ENCODE assay signal across 13 cellular contexts in genomic region chr12:69685810-69686209, GRCh38. TPM values are rescaled to one million over a fixed set of nuclear protein-coding genes. Genes with fewer than 3 reads are reported as not detected.
DNase-seq lines count a peak whose midpoint lies in the region; ATAC-seq and TF ChIP-seq lines count a peak whose summit lies in the region.
"Had no signal": no experiment of that assay in that cellular context is flagged by ENCODE, and none has a peak within 500 bp of the region (broad histone marks: within the 10 kb centered on the region; RNA-seq: fewer than 3 reads in every experiment).

No MANE protein-coding gene starts in this region.

- H3K4me1 Mint-ChIP-seq in T-helper 2 cell treated with Interferon-gamma antibody and Interleukin-4, amounts not matched to agents 5 μg/mL and 100 μg/mL, for 36 hours (ENCODE audit: low read depth), result peaks cover 8% of the 10 kb centered on the region
- H3K4me1 Mint-ChIP-seq: natural killer cell had no signal

- no peaks in the 10 kb centered on the region for H3K27me3 ChIP-seq in mammary epithelial cell (ENCODE audit: insufficient read depth, low read length)
- no peaks in the 10 kb centered on the region for H3K27me3 ChIP-seq in testis
- H3K27me3 ChIP-seq: esophagus muscularis mucosa had no signal

- BruUV-seq in mammary epithelial cell (replicated peaks; lab: Mats Ljungman, UMichigan), result no TSS peak

- no peaks in the 10 kb centered on the region for H3K36me3 ChIP-seq in mammary epithelial cell (ENCODE audit: insufficient read depth, low read length)
- H3K36me3 ChIP-seq in testis (ENCODE audit: low read depth, missing control alignments), result no peaks in the 10 kb centered on the region
- H3K36me3 ChIP-seq: esophagus muscularis mucosa had no signal

- peak; percentile 73 to 83 for ATAC-seq in activated naive CD4-positive, alpha-beta T cell treated with anti-CD3 and anti-CD28 coated beads, Interleukin-2, amount 50 U/mL, for 72 hours
- peak; percentile 76 for ATAC-seq in HG03342 (IDR thresholded peaks at IDR 0.05; ENCODE audit: unreplicated experiment)
- ATAC-seq: K562, natural killer cell had no signal

- no peak overlapping the region for H3K4me2 ChIP-seq in mammary epithelial cell (ENCODE audit: insufficient read depth, low read depth, low read length)

- no peak overlapping the region for H3K9ac ChIP-seq in mammary epithelial cell (ENCODE audit: insufficient read depth, low read length)

- H3K36me3 Mint-ChIP-seq in activated naive CD4-positive, alpha-beta T cell treated with anti-CD3 and anti-CD28 coated beads, Interleukin-2, amount 50 U/mL, for 72 hours, result no peaks in the 10 kb centered on the region
- H3K36me3 Mint-ChIP-seq in T-helper 2 cell treated with Interferon-gamma antibody and Interleukin-4, amounts not matched to agents 5 μg/mL and 100 μg/mL, for 36 hours (ENCODE audit: low read depth), result no peaks in the 10 kb centered on the region
- H3K36me3 Mint-ChIP-seq: natural killer cell had no signal

- no peaks in the 10 kb centered on the region for H3K79me2 ChIP-seq in mammary epithelial cell (ENCODE audit: insufficient read depth, low read length)

- DNase-seq in activated naive CD4-positive, alpha-beta T cell treated with anti-CD3 and anti-CD28 coated beads, Interleukin-2, amount 50 U/mL, for 72 hours (ENCODE audit: low spot score in 2 of 2), result no peak
- DNase-seq in activated naive CD4-positive, alpha-beta T cell treated with anti-CD3 and anti-CD28 coated beads, Interleukin-2, amount 50 U/mL, for 16 hours, result no peak
- DNase-seq in mammary epithelial cell, result peak; percentile 95
- DNase-seq in smooth muscle cell of the brain vasculature (ENCODE audit: low read depth, low spot score), result peak; percentile 32
- no peak for DNase-seq in NCI-H2227 treated with DMSO at 0.1 percent for 48 hours (lab: John Stamatoyannopoulos, UW)
- DNase-seq in testis, result no peak
- no peak for DNase-seq in T-helper 2 cell treated with Interferon-gamma antibody and Interleukin-4, amounts not matched to agents 5 μg/mL and 100 μg/mL, for 36 hours (ENCODE audit: low spot score)
- DNase-seq: activated T-cell treated with anti-CD3 and anti-CD28 coated beads for 4 hours, natural killer cell had no signal

- no peak overlapping the region for H2AFZ ChIP-seq in mammary epithelial cell (ENCODE audit: low read depth, low read length)

- no peaks in the 10 kb centered on the region for H4K20me1 ChIP-seq in mammary epithelial cell (ENCODE audit: insufficient read depth, low read length)

- H3K9me3 Mint-ChIP-seq in activated naive CD4-positive, alpha-beta T cell treated with anti-CD3 and anti-CD28 coated beads, Interleukin-2, amount 50 U/mL, for 72 hours, result no peaks in the 10 kb centered on the region
- no peaks in the 10 kb centered on the region for H3K9me3 Mint-ChIP-seq in T-helper 2 cell treated with Interferon-gamma antibody and Interleukin-4, amounts not matched to agents 5 μg/mL and 100 μg/mL, for 36 hours
- H3K9me3 Mint-ChIP-seq: natural killer cell had no signal

- 42% methylated on average over 2 of the region's 2 CpGs for WGBS in mammary epithelial cell (ENCODE audit: low coverage, missing lambda C conversion rate)
- 66 to 77% methylated on average over 2 of the region's 2 CpGs for WGBS in testis, 2 donors

- dilution Hi-C loops in mammary epithelial cell (cut with HindIII; ENCODE audit: low sequenced_read_pairs), result no loop called here

- CTCF ChIA-PET in mammary epithelial cell (lab: Charles Lee; ENCODE audit: low non-redundant PET), result no interaction called here

- TF ChIP-seq POLR2A in testis (IDR thresholded peaks at IDR 0.05), result no peak

- intact Hi-C loops in mammary epithelial cell (cut with micrococcal nuclease) (no loop called here), testis (cut with DNase I; ENCODE audit: low total_unique reads) (no loop called here)

- TF ChIP-seq CTCF in mammary epithelial cell (conservative IDR thresholded peaks at IDR 0.05 in 1 of 2, IDR thresholded peaks at IDR 0.05 in 1 of 2; ENCODE audit: extremely low read depth in 1 of 2, insufficient read depth in 1 of 2, low read depth in 1 of 2, low read length in 2 of 2) (no peak), testis (IDR thresholded peaks at IDR 0.05) (no peak)

- H3K9me3 ChIP-seq in mammary epithelial cell (replicated peaks; ENCODE audit: insufficient read depth, low read length) (no peaks in the 10 kb centered on the region), testis (no peaks in the 10 kb centered on the region)
- H3K9me3 ChIP-seq: esophagus muscularis mucosa had no signal

- no peak overlapping the region for H3K27ac Mint-ChIP-seq in activated naive CD4-positive, alpha-beta T cell treated with anti-CD3 and anti-CD28 coated beads, Interleukin-2, amount 50 U/mL, for 72 hours
- H3K27ac Mint-ChIP-seq in T-helper 2 cell treated with Interferon-gamma antibody and Interleukin-4, amounts not matched to agents 5 μg/mL and 100 μg/mL, for 36 hours, result no peak overlapping the region
- H3K27ac Mint-ChIP-seq: natural killer cell had no signal

- no peak overlapping the region for H3K4me3 ChIP-seq in mammary epithelial cell (replicated peaks in 1 of 3; ENCODE audit: insufficient read depth in 1 of 3, low read depth in 2 of 3, low read length in 3 of 3)
- H3K4me3 ChIP-seq in testis, result no peak overlapping the region
- H3K4me3 ChIP-seq: esophagus muscularis mucosa, K562, SK-N-MC had no signal

- no peak overlapping the region for H3K4me3 Mint-ChIP-seq in T-helper 2 cell treated with Interferon-gamma antibody and Interleukin-4, amounts not matched to agents 5 μg/mL and 100 μg/mL, for 36 hours
- H3K4me3 Mint-ChIP-seq: natural killer cell had no signal

- in situ Hi-C loops in mammary epithelial cell (cut with MboI; ENCODE audit: low sequenced_read_pairs in 2 of 2), result no loop called here

- H3K4me1 ChIP-seq in mammary epithelial cell (ENCODE audit: insufficient read depth, low read length) (peaks cover 43% of the 10 kb centered on the region), testis (no peaks in the 10 kb centered on the region)

- H3K27me3 Mint-ChIP-seq in T-helper 2 cell treated with Interferon-gamma antibody and Interleukin-4, amounts not matched to agents 5 μg/mL and 100 μg/mL, for 36 hours (ENCODE audit: low read depth), result peaks cover 16% of the 10 kb centered on the region

- peak overlapping the region; percentile 43 for H3K27ac ChIP-seq in mammary epithelial cell (ENCODE audit: insufficient read depth, low read depth, low read length)
- no peak overlapping the region for H3K27ac ChIP-seq in testis
- H3K27ac ChIP-seq: esophagus muscularis mucosa, SK-N-MC had no signal

RNA-seq across cellular contexts. Expression of gene BEST3, which starts 13.3 kb away (rescaled TPM):
- not detected for total RNA-seq in activated naive CD4-positive, alpha-beta T cell treated with anti-CD3 and anti-CD28 coated beads, Interleukin-2, amount 50 U/mL, for 72 hours
- total RNA-seq in mammary epithelial cell, result under 1 TPM; under 0.01 to 0.09 TPM
- polyA plus RNA-seq in mammary epithelial cell, result 0.06 TPM
- 0.57 TPM for polyA minus RNA-seq in mammary epithelial cell
- 1 to 10 TPM in 1 of 2 donors, under 1 TPM in 1; 0.74 to 2.1 TPM for total RNA-seq in testis
- polyA plus RNA-seq in testis (ENCODE audit: insufficient read depth, low read depth, low replicate concordance), result 9.8 TPM
- total RNA-seq: K562, natural killer cell had no signal

RNA-seq across cellular contexts. Expression of gene RAB3IP, which starts 52.9 kb away (rescaled TPM):
- total RNA-seq in activated naive CD4-positive, alpha-beta T cell treated with anti-CD3 and anti-CD28 coated beads, Interleukin-2, amount 50 U/mL, for 72 hours, result 10 to 100 TPM; 23.1 to 44.8 TPM
- 10 to 100 TPM; 22.3 to 33.1 TPM for total RNA-seq in mammary epithelial cell
- polyA plus RNA-seq in mammary epithelial cell, result 11.5 TPM
- 5.7 TPM for polyA minus RNA-seq in mammary epithelial cell
- total RNA-seq in testis, result 100 to 1,000 TPM in 1 of 2 donors, 10 to 100 TPM in 1; 50.9 to 105 TPM
- polyA plus RNA-seq in testis (ENCODE audit: insufficient read depth, low read depth, low replicate concordance), result 133 TPM

Comparison
In these comparisons a context has a peak if more than half of its experiments do, and no peak if none do; other contexts are left out.
1. DNase-seq: peak in mammary epithelial cell (single experiment) and smooth muscle cell of the brain vasculature (single experiment); none in activated naive CD4-positive, alpha-beta T cell treated with anti-CD3 and anti-CD28 coated beads, Interleukin-2, amount 50 U/mL, for 72 hours (0 of 2), activated naive CD4-positive, alpha-beta T cell treated with anti-CD3 and anti-CD28 coated beads, Interleukin-2, amount 50 U/mL, for 16 hours (single experiment), NCI-H2227 treated with DMSO at 0.1 percent for 48 hours (single experiment), testis (single experiment) and T-helper 2 cell treated with Interferon-gamma antibody and Interleukin-4, amounts not matched to agents 5 μg/mL and 100 μg/mL, for 36 hours (single experiment).